24 cellular contexts compared by ENCODE assay signal in genomic region chr7:73708961-73709360, GRCh38. TPM values are rescaled to one million over a fixed set of nuclear protein-coding genes. Genes with fewer than 3 reads are reported as not detected.
DNase-seq lines count a peak whose midpoint lies in the region; ATAC-seq, FAIRE-seq and TF ChIP-seq lines count a peak whose summit lies in the region.
"Had no signal": no experiment of that assay in that cellular context is flagged by ENCODE, and none has a peak within 500 bp of the region (broad histone marks: within the 10 kb centered on the region; RNA-seq: fewer than 3 reads in every experiment).

No MANE protein-coding gene starts in this region.

- H3K18ac ChIP-seq in neuronal stem cell (ENCODE audit: low read length): no peak overlapping the region

- no peak overlapping the region for H2BK12ac ChIP-seq in neuronal stem cell (ENCODE audit: low read length)

- H3K27me3 Mint-ChIP-seq in T-helper 17 cell: no peaks in the 10 kb centered on the region
- H3K27me3 Mint-ChIP-seq: CD4-positive, CD25-positive, alpha-beta regulatory T cell had no signal

- H3K4me1 Mint-ChIP-seq in T-helper 17 cell: peaks cover 22% of the 10 kb centered on the region

- no peak overlapping the region for H2BK120ac ChIP-seq in neuronal stem cell (ENCODE audit: low read depth, low read length)

- H3K14ac ChIP-seq in neuronal stem cell (ENCODE audit: low read length): peak overlapping the region; percentile 21

- ATAC-seq in T-helper 17 cell (no peak), GM21390 (IDR thresholded peaks at IDR 0.05; ENCODE audit: unreplicated experiment) (no peak), HG03571 (IDR thresholded peaks at IDR 0.05; ENCODE audit: unreplicated experiment) (no peak), left lung (no peak)
- ATAC-seq: HepG2, SK-N-SH treated with all-trans-retinoic acid at 6 μM for 48 hours had no signal

- H3K4me3 Mint-ChIP-seq in T-helper 17 cell: no peak overlapping the region
- H3K4me3 Mint-ChIP-seq: CD4-positive, CD25-positive, alpha-beta regulatory T cell had no signal

- no peak overlapping the region for H4K91ac ChIP-seq in neuronal stem cell (ENCODE audit: low read depth, low read length, poor library complexity)

- H3K36me3 Mint-ChIP-seq in T-helper 17 cell (ENCODE audit: low read depth): no peaks in the 10 kb centered on the region
- H3K36me3 Mint-ChIP-seq: CD4-positive, CD25-positive, alpha-beta regulatory T cell had no signal

- peaks cover 8% of the 10 kb centered on the region for H3K79me1 ChIP-seq in neuronal stem cell (ENCODE audit: low read depth, low read length)

- H2BK15ac ChIP-seq in neuronal stem cell (ENCODE audit: low read length): no peak overlapping the region

- H3K4me3 ChIP-seq in BLaER1 (no peak overlapping the region), neuronal stem cell (ENCODE audit: low read length in 2 of 2) (no peak overlapping the region), left lung (no peak overlapping the region)
- H3K4me3 ChIP-seq: Peyer's patch had no signal

- peak overlapping the region; percentile 54 for H3K27ac Mint-ChIP-seq in T-helper 17 cell
- H3K27ac Mint-ChIP-seq: CD4-positive, CD25-positive, alpha-beta regulatory T cell had no signal

- intact Hi-C loops in left lung (cut with DNase I): no loop called here

- H3K4ac ChIP-seq in neuronal stem cell (ENCODE audit: low read length): no peak overlapping the region

- H3K4me1 ChIP-seq in BLaER1: peaks cover 83% of the 10 kb centered on the region
- H3K4me1 ChIP-seq in neuronal stem cell (ENCODE audit: control insufficient read depth in 2 of 2, insufficient read depth in 1 of 2, low read depth in 1 of 2, low read length in 2 of 2): peaks cover 2 to 5% of the 10 kb centered on the region in 2 donors
- peaks cover 2 to 7% of the 10 kb centered on the region in 2 donors for H3K4me1 ChIP-seq in left lung

- DNase-seq in D721Med (ENCODE audit: insufficient read length, low spot score) (peak; percentile 4), T-helper 17 cell (no peak), neuronal stem cell (ENCODE audit: low spot score) (no peak), left lung (no peak)
- DNase-seq: ACHN; BE2C; CD4-positive, CD25-positive, alpha-beta regulatory T cell; Kasumi-1; NCI-H1105; NCI-H1436 treated with DMSO at 0.1 percent for 48 hours; NCI-H1930; NCI-H2107; NCI-H446; NCI-H524 treated with DMSO at 0.1 percent for 48 hours; NCI-H82; Peyer's patch; T-helper 2 cell had no signal

- H3K4me2 ChIP-seq in BLaER1 (peak overlapping the region; percentile 99), neuronal stem cell (ENCODE audit: insufficient read depth, low read length, poor library complexity, severe bottlenecking) (no peak overlapping the region)

- no peak overlapping the region for H2AK5ac ChIP-seq in neuronal stem cell (ENCODE audit: low read depth, low read length)

- no peak for TF ChIP-seq CTCF in D721Med (IDR thresholded peaks at IDR 0.05; ENCODE audit: insufficient read depth, missing control alignments)
- TF ChIP-seq CTCF in left lung (IDR thresholded peaks at IDR 0.05): no peak

- no peak overlapping the region for H4K8ac ChIP-seq in neuronal stem cell (ENCODE audit: low read depth, low read length)

- no peak for FAIRE-seq in D721Med (lab: Jason Lieb, UNC)
- FAIRE-seq: G401.6, H54, HepG2 had no signal

- H2AFZ ChIP-seq in neuronal stem cell (ENCODE audit: low read length): no peak overlapping the region

- H3K36me3 ChIP-seq in BLaER1: no peaks in the 10 kb centered on the region
- H3K36me3 ChIP-seq in neuronal stem cell (replicated peaks in 1 of 2; ENCODE audit: control insufficient read depth in 2 of 2, insufficient read depth in 2 of 2, low read length in 2 of 2): peaks cover 2 to 4% of the 10 kb centered on the region in 2 donors
- H3K36me3 ChIP-seq in left lung: peaks cover 0 to 4% of the 10 kb centered on the region in 2 donors
- H3K36me3 ChIP-seq: BE2C, Peyer's patch had no signal

- peaks cover 66% of the 10 kb centered on the region for H4K20me1 ChIP-seq in BLaER1

- H3K9ac ChIP-seq in BLaER1 (no peak overlapping the region), neuronal stem cell (ENCODE audit: low read depth, low read length, poor library complexity) (peak overlapping the region; percentile 63)

- no peaks in the 10 kb centered on the region for H3K9me3 ChIP-seq in BLaER1
- no peaks in the 10 kb centered on the region for H3K9me3 ChIP-seq in T-helper 17 cell (ENCODE audit: control insufficient read depth, low read length, poor library complexity, severe bottlenecking)
- H3K9me3 ChIP-seq in neuronal stem cell (replicated peaks in 1 of 2; ENCODE audit: control insufficient read depth in 2 of 2, insufficient read depth in 1 of 2, low read depth in 1 of 2, low read length in 2 of 2): no peaks in the 10 kb centered on the region
- H3K9me3 ChIP-seq in left lung: no peaks in the 10 kb centered on the region
- H3K9me3 ChIP-seq: BE2C, Peyer's patch had no signal

- WGBS in neuronal stem cell (ENCODE audit: extremely low coverage in 2 of 2, insufficient read length in 2 of 2, insufficient replicate concordance in 1 of 2), 2 donors: no CpG with 5 or more reads among the region's 13 CpGs

- H3K27ac ChIP-seq in BLaER1 (no peak overlapping the region), neuronal stem cell (replicated peaks; ENCODE audit: low read length) (no peak overlapping the region), left lung (no peak overlapping the region)
- H3K27ac ChIP-seq: Peyer's patch had no signal

- H3K23ac ChIP-seq in neuronal stem cell (ENCODE audit: low read depth, low read length, poor library complexity): peak overlapping the region; percentile 31

- H2BK5ac ChIP-seq in neuronal stem cell (ENCODE audit: low read length): no peak overlapping the region

- H3K27me3 ChIP-seq in BLaER1: peaks cover 33% of the 10 kb centered on the region
- no peaks in the 10 kb centered on the region for H3K27me3 ChIP-seq in neuronal stem cell (ENCODE audit: control insufficient read depth in 3 of 3, insufficient read depth in 3 of 3, low read depth in 1 of 3, low read length in 3 of 3)
- H3K27me3 ChIP-seq in left lung: peaks cover 0 to 48% of the 10 kb centered on the region in 2 donors
- H3K27me3 ChIP-seq: BE2C, Peyer's patch had no signal

RNA-seq across cellular contexts. Expression of gene STX1A, which starts 10.5 kb away (rescaled TPM):
- 10 to 100 TPM; 18.4 to 21.2 TPM for total RNA-seq in T-helper 17 cell
- polyA plus RNA-seq in neuronal stem cell (2013, experiment 1 of 2): 20.3 TPM
- polyA plus RNA-seq in neuronal stem cell (2013, experiment 2 of 2): 17.6 TPM
- total RNA-seq in left lung: 1 to 10 TPM; 5.4 to 6.9 TPM

RNA-seq across cellular contexts. Expression of gene BUD23, which starts 25.6 kb away (rescaled TPM):
- total RNA-seq in T-helper 17 cell: 10 to 100 TPM; 96.0 to 98.0 TPM
- 69.9 TPM for polyA plus RNA-seq in neuronal stem cell (2013, experiment 1 of 2)
- 73.3 TPM for polyA plus RNA-seq in neuronal stem cell (2013, experiment 2 of 2)
- total RNA-seq in left lung: 10 to 100 TPM; 44.6 to 66.3 TPM

RNA-seq across cellular contexts. Expression of gene DNAJC30, which starts 25.7 kb away (rescaled TPM):
- total RNA-seq in T-helper 17 cell: 10 to 100 TPM; 10.6 to 11.5 TPM
- 3.3 TPM for polyA plus RNA-seq in neuronal stem cell (2013, experiment 1 of 2)
- 3.4 TPM for polyA plus RNA-seq in neuronal stem cell (2013, experiment 2 of 2)
- 10 to 100 TPM; 10.3 to 10.4 TPM for total RNA-seq in left lung

RNA-seq across cellular contexts. Expression of gene ABHD11, which starts 29.6 kb away (rescaled TPM):
- total RNA-seq in T-helper 17 cell: 10 to 100 TPM; 14.0 to 15.1 TPM
- polyA plus RNA-seq in neuronal stem cell (2013, experiment 1 of 2): 17.1 TPM
- 16.7 TPM for polyA plus RNA-seq in neuronal stem cell (2013, experiment 2 of 2)
- total RNA-seq in left lung: 10 to 100 TPM; 35.6 to 36.3 TPM

RNA-seq across cellular contexts. Expression of gene VPS37D, which starts 41.3 kb away (rescaled TPM):
- total RNA-seq in T-helper 17 cell (under 1 TPM in 1 of 2 donors, not detected in 1; 0.76 TPM), left lung (1 to 10 TPM in 1 of 2 donors, under 1 TPM in 1; 0.89 to 2.0 TPM)
- polyA plus RNA-seq in neuronal stem cell (2013, experiment 1 of 2): 20.6 TPM
- 19.3 TPM for polyA plus RNA-seq in neuronal stem cell (2013, experiment 2 of 2)
